In genomic region chr14:32127731-32128654, GRCh38 we compare ENCODE assay signal across 7 cellular contexts. TPM values are rescaled to one million over a fixed set of nuclear protein-coding genes. Genes with fewer than 3 reads are reported as not detected.
DNase-seq lines count a peak whose midpoint lies in the region; ATAC-seq and TF ChIP-seq lines count a peak whose summit lies in the region.
"Not testable (repeated sequence)": the region's sequence is repeated elsewhere in the genome, so short reads cannot be mapped to it uniquely, and the experiment has no call there.

No MANE protein-coding gene starts in this region.

- H3K9ac ChIP-seq in endodermal cell (ENCODE audit: extremely low read depth, low read length, poor library complexity, severe bottlenecking) = not testable (repeated sequence)
- peak overlapping the region; percentile 50 for H3K9ac ChIP-seq in neuronal stem cell (ENCODE audit: low read depth, low read length, poor library complexity)

- H3K9me3 Mint-ChIP-seq in Calu3 (ENCODE audit: low read depth, unreplicated experiment) = not testable (repeated sequence)
- H3K9me3 Mint-ChIP-seq in endodermal cell = peaks cover 73% of the 10 kb centered on the region

- peak overlapping the region; percentile 60 for H3K4me3 Mint-ChIP-seq in Calu3 (ENCODE audit: low read depth, unreplicated experiment)
- not testable (repeated sequence) for H3K4me3 Mint-ChIP-seq in endodermal cell

- WGBS in endodermal cell (ENCODE audit: insufficient coverage in 1 of 2, insufficient read length in 1 of 2), 2 experiments = 96 to 97% methylated on average over 10 to 57 of the region's 57 CpGs
- 96% methylated on average over 57 of the region's 57 CpGs for WGBS in right cardiac atrium
- WGBS in neuronal stem cell (ENCODE audit: extremely low coverage in 2 of 2, insufficient read length in 2 of 2, insufficient replicate concordance in 1 of 2), 2 donors = no CpG with 5 or more reads among the region's 57 CpGs

- H3K27me3 Mint-ChIP-seq in Calu3 (ENCODE audit: unreplicated experiment); endodermal cell (ENCODE audit: insufficient read depth): not testable (repeated sequence)

- not testable (repeated sequence) for H2BK5ac ChIP-seq in neuronal stem cell (ENCODE audit: low read length)

- H4K91ac ChIP-seq in neuronal stem cell (ENCODE audit: low read depth, low read length, poor library complexity) = not testable (repeated sequence)

- H3K27ac ChIP-seq in RWPE2 (ENCODE audit: poor library complexity, severe bottlenecking) = peak overlapping the region; percentile 64
- H3K27ac ChIP-seq in endodermal cell (ENCODE audit: low read depth, low read length); right cardiac atrium (ENCODE audit: low read length); neuronal stem cell (replicated peaks; ENCODE audit: low read length); upper lobe of right lung: not testable (repeated sequence)

- H3K36me3 ChIP-seq in RWPE2 (ENCODE audit: low read depth) = peaks cover 52% of the 10 kb centered on the region
- H3K36me3 ChIP-seq in endodermal cell (ENCODE audit: control insufficient read depth, insufficient read depth, low read length) = peaks cover 73% of the 10 kb centered on the region
- H3K36me3 ChIP-seq in neuronal stem cell (replicated peaks in 1 of 2; ENCODE audit: control insufficient read depth in 2 of 2, insufficient read depth in 2 of 2, low read length in 2 of 2) = peaks cover 11 to 67% of the 10 kb centered on the region in 2 donors
- H3K36me3 ChIP-seq in upper lobe of right lung = not testable (repeated sequence)

- DNase-seq in Calu3 = peak; percentile 67
- DNase-seq in RWPE2 (ENCODE audit: low spot score) = peak; percentile 56
- DNase-seq in endodermal cell; neuronal stem cell (ENCODE audit: low spot score); upper lobe of right lung: not testable (repeated sequence)
- peak; percentile 66 for DNase-seq in Right ventricle myocardium inferior (ENCODE audit: missing footprints)
- peak in 2 of 3 donors; percentile 47 to 52 for DNase-seq in right cardiac atrium

- not testable (repeated sequence) for ATAC-seq in RWPE2 (ENCODE audit: low read depth)
- ATAC-seq in Right ventricle myocardium inferior = peak; percentile 71
- peak; percentile 54 to 74 for ATAC-seq in right cardiac atrium
- peak; percentile 16 for ATAC-seq in upper lobe of right lung

- H4K8ac ChIP-seq in neuronal stem cell (ENCODE audit: low read depth, low read length) = not testable (repeated sequence)

- H3K4me1 ChIP-seq in RWPE2 (ENCODE audit: insufficient read depth, poor library complexity, severe bottlenecking) = peaks cover 16% of the 10 kb centered on the region
- H3K4me1 ChIP-seq in endodermal cell (ENCODE audit: control insufficient read depth, insufficient read depth, low read length); right cardiac atrium (ENCODE audit: control insufficient read depth, insufficient read depth, low read length); neuronal stem cell (ENCODE audit: control insufficient read depth in 2 of 2, insufficient read depth in 1 of 2, low read depth in 1 of 2, low read length in 2 of 2); upper lobe of right lung: not testable (repeated sequence)

- not testable (repeated sequence) for H2BK15ac ChIP-seq in neuronal stem cell (ENCODE audit: low read length)

- not testable (repeated sequence) for H3K9me3 ChIP-seq in RWPE2 (ENCODE audit: severe bottlenecking); right cardiac atrium (ENCODE audit: control insufficient read depth, low read length); upper lobe of right lung
- H3K9me3 ChIP-seq in endodermal cell (ENCODE audit: control insufficient read depth, low read length) (peaks cover 68% of the 10 kb centered on the region), neuronal stem cell (replicated peaks in 1 of 2; ENCODE audit: control insufficient read depth in 2 of 2, insufficient read depth in 1 of 2, low read depth in 1 of 2, low read length in 2 of 2) (peaks cover 13 to 63% of the 10 kb centered on the region in 2 donors)

- peak overlapping the region; percentile 77 for H3K27ac Mint-ChIP-seq in Calu3 (ENCODE audit: unreplicated experiment)
- not testable (repeated sequence) for H3K27ac Mint-ChIP-seq in endodermal cell

- CTCF ChIA-PET in Calu3 (lab: Charles Lee) = not testable (repeated sequence)

- not testable (repeated sequence) for H3K18ac ChIP-seq in neuronal stem cell (ENCODE audit: low read length)

- not testable (repeated sequence) for H2BK120ac ChIP-seq in neuronal stem cell (ENCODE audit: low read depth, low read length)

- H3K4me1 Mint-ChIP-seq in Calu3 (ENCODE audit: low read depth, unreplicated experiment) = peaks cover 58% of the 10 kb centered on the region
- H3K4me1 Mint-ChIP-seq in endodermal cell = not testable (repeated sequence)

- BruUV-seq in Calu3 (replicated peaks; lab: Mats Ljungman, UMichigan) = not testable (repeated sequence)

- not testable (repeated sequence) for TF ChIP-seq CTCF in Calu3 (IDR thresholded peaks at IDR 0.05; ENCODE audit: unreplicated experiment); RWPE2 (IDR thresholded peaks at IDR 0.05; ENCODE audit: poor library complexity, severe bottlenecking); endodermal cell (conservative IDR thresholded peaks at IDR 0.05); upper lobe of right lung (IDR thresholded peaks at IDR 0.05)

- not testable (repeated sequence) for H3K4me2 ChIP-seq in neuronal stem cell (ENCODE audit: insufficient read depth, low read length, poor library complexity, severe bottlenecking)

- H3K79me1 ChIP-seq in neuronal stem cell (ENCODE audit: low read depth, low read length) = not testable (repeated sequence)

- H3K27me3 ChIP-seq in RWPE2 (ENCODE audit: insufficient read depth, poor library complexity, severe bottlenecking); endodermal cell (ENCODE audit: control insufficient read depth, insufficient read depth, low read length, poor library complexity, severe bottlenecking); right cardiac atrium (ENCODE audit: control insufficient read depth, insufficient read depth); neuronal stem cell (ENCODE audit: control insufficient read depth in 3 of 3, insufficient read depth in 3 of 3, low read depth in 1 of 3, low read length in 3 of 3); upper lobe of right lung: not testable (repeated sequence)

- H2BK12ac ChIP-seq in neuronal stem cell (ENCODE audit: low read length) = not testable (repeated sequence)

- intact Hi-C loops in Calu3 (cut with micrococcal nuclease; ENCODE audit: unreplicated experiment); right cardiac atrium (cut with DNase I); upper lobe of right lung (cut with DNase I): not testable (repeated sequence)
- intact Hi-C loops in Right ventricle myocardium inferior (cut with DNase I) = loop anchor here (5.0 kb wide), 1 partner anchor 51 kb away; the partner anchor contains the start of gene ARHGAP5

- H3K14ac ChIP-seq in neuronal stem cell (ENCODE audit: low read length) = not testable (repeated sequence)

- peaks cover 47% of the 10 kb centered on the region for H3K36me3 Mint-ChIP-seq in Calu3 (ENCODE audit: insufficient read depth, unreplicated experiment)
- H3K36me3 Mint-ChIP-seq in endodermal cell (ENCODE audit: low read depth) = peaks cover 83% of the 10 kb centered on the region

- H3K4me3 ChIP-seq in RWPE2 (ENCODE audit: severe bottlenecking); right cardiac atrium (ENCODE audit: low read length); neuronal stem cell (ENCODE audit: low read length in 2 of 2); upper lobe of right lung: not testable (repeated sequence)
- H3K4me3 ChIP-seq in endodermal cell (ENCODE audit: low read length) = peak overlapping the region; percentile 70

- H2AFZ ChIP-seq in neuronal stem cell (ENCODE audit: low read length) = not testable (repeated sequence)

- H3K4ac ChIP-seq in neuronal stem cell (ENCODE audit: low read length) = not testable (repeated sequence)

- H3K23ac ChIP-seq in neuronal stem cell (ENCODE audit: low read depth, low read length, poor library complexity) = not testable (repeated sequence)

- not testable (repeated sequence) for H2AK5ac ChIP-seq in neuronal stem cell (ENCODE audit: low read depth, low read length)

RNA-seq across cellular contexts. Expression of gene ARHGAP5, which starts 50.9 kb away (rescaled TPM):
- total RNA-seq in Calu3 (2022) = 113 and 132 TPM in 2 replicates
- total RNA-seq in endodermal cell = 100 to 1,000 TPM; 122 to 133 TPM
- polyA plus RNA-seq in endodermal cell (2013, experiment 1 of 2) = 57.3 TPM
- polyA plus RNA-seq in endodermal cell (2013, experiment 2 of 2) = 62.8 TPM
- total RNA-seq in Right ventricle myocardium inferior = 210 TPM
- 100 to 1,000 TPM; 216 to 255 (median 240) TPM for total RNA-seq in right cardiac atrium
- 28.0 TPM for polyA plus RNA-seq in right cardiac atrium
- polyA plus RNA-seq in neuronal stem cell (2013, experiment 1 of 2) = 49.9 TPM
- 53.6 TPM for polyA plus RNA-seq in neuronal stem cell (2013, experiment 2 of 2)
- 111 TPM for total RNA-seq in upper lobe of right lung
